Comparison of ENCODE assay signal across 2 cellular contexts in genomic region chr18:59416818-59417217, GRCh38.
TF ChIP-seq lines count a peak whose summit lies in the region.

No MANE protein-coding gene starts in this region.

TF ChIP-seq in GM23338, 12 proteins besides CTCF, POLR2A, EP300 and RAD21:
- 0 out of 2 replicates have a peak, but pooled peaks have one; percentile 48 for TF ChIP-seq ETS1 (IDR thresholded peaks at IDR 0.05)
- TF ChIP-seq, protein P1, sequence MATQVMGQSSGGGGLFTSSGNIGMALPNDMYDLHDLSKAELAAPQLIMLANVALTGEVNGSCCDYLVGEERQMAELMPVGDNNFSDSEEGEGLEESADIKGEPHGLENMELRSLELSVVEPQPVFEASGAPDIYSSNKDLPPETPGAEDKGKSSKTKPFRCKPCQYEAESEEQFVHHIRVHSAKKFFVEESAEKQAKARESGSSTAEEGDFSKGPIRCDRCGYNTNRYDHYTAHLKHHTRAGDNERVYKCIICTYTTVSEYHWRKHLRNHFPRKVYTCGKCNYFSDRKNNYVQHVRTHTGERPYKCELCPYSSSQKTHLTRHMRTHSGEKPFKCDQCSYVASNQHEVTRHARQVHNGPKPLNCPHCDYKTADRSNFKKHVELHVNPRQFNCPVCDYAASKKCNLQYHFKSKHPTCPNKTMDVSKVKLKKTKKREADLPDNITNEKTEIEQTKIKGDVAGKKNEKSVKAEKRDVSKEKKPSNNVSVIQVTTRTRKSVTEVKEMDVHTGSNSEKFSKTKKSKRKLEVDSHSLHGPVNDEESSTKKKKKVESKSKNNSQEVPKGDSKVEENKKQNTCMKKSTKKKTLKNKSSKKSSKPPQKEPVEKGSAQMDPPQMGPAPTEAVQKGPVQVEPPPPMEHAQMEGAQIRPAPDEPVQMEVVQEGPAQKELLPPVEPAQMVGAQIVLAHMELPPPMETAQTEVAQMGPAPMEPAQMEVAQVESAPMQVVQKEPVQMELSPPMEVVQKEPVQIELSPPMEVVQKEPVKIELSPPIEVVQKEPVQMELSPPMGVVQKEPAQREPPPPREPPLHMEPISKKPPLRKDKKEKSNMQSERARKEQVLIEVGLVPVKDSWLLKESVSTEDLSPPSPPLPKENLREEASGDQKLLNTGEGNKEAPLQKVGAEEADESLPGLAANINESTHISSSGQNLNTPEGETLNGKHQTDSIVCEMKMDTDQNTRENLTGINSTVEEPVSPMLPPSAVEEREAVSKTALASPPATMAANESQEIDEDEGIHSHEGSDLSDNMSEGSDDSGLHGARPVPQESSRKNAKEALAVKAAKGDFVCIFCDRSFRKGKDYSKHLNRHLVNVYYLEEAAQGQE (IDR thresholded peaks at IDR 0.05; ENCODE audit: unreplicated experiment): no peak

TF ChIP-seq in GM12878, 131 proteins besides CTCF, POLR2A, EP300 and RAD21:
- TF ChIP-seq ASH2L (IDR thresholded peaks at IDR 0.05; ENCODE audit: borderline replicate concordance, low read depth) (no peak), NRF1 (conservative IDR thresholded peaks at IDR 0.05; ENCODE audit: low read depth, low read length) (no peak), SIX5 (IDR thresholded peaks at IDR 0.05; ENCODE audit: low read depth, low read length, severe bottlenecking) (peak; percentile 58), JUNB (IDR thresholded peaks at IDR 0.05) (no peak), SUPT20H (IDR thresholded peaks at IDR 0.05; ENCODE audit: borderline replicate concordance, control insufficient read depth, low read depth, low read length) (no peak), HCFC1 (IDR thresholded peaks at IDR 0.05; ENCODE audit: low read length) (peak; percentile 41; the same call in 1 of the 2 replicates)
